In the genomic region with DNA sequence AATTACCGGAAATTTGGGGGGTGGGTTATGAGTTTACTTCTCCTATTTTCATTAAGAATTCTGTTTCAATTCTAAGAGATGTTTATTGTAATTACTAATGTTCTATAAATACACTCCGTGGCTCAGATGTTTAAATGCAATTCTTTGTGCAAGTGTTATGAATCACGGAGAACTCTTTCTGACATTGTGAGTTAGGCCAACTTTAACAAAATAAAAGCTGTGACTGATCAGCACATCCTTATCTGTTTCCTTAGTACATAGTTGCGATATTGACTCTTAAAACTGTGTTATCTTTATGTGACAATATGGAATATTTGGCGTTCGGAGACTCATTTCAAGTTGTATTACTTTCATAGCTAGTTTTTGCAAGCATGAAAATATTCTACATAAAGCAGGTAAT, we compare ENCODE assay signal across 1 cellular context.
TF ChIP-seq lines count a peak whose summit lies in the region.

No MANE protein-coding gene starts in this region.

TF ChIP-seq in GM23338, 12 proteins besides CTCF, POLR2A, EP300 and RAD21 (continued from another document):
- TF ChIP-seq, protein P1, sequence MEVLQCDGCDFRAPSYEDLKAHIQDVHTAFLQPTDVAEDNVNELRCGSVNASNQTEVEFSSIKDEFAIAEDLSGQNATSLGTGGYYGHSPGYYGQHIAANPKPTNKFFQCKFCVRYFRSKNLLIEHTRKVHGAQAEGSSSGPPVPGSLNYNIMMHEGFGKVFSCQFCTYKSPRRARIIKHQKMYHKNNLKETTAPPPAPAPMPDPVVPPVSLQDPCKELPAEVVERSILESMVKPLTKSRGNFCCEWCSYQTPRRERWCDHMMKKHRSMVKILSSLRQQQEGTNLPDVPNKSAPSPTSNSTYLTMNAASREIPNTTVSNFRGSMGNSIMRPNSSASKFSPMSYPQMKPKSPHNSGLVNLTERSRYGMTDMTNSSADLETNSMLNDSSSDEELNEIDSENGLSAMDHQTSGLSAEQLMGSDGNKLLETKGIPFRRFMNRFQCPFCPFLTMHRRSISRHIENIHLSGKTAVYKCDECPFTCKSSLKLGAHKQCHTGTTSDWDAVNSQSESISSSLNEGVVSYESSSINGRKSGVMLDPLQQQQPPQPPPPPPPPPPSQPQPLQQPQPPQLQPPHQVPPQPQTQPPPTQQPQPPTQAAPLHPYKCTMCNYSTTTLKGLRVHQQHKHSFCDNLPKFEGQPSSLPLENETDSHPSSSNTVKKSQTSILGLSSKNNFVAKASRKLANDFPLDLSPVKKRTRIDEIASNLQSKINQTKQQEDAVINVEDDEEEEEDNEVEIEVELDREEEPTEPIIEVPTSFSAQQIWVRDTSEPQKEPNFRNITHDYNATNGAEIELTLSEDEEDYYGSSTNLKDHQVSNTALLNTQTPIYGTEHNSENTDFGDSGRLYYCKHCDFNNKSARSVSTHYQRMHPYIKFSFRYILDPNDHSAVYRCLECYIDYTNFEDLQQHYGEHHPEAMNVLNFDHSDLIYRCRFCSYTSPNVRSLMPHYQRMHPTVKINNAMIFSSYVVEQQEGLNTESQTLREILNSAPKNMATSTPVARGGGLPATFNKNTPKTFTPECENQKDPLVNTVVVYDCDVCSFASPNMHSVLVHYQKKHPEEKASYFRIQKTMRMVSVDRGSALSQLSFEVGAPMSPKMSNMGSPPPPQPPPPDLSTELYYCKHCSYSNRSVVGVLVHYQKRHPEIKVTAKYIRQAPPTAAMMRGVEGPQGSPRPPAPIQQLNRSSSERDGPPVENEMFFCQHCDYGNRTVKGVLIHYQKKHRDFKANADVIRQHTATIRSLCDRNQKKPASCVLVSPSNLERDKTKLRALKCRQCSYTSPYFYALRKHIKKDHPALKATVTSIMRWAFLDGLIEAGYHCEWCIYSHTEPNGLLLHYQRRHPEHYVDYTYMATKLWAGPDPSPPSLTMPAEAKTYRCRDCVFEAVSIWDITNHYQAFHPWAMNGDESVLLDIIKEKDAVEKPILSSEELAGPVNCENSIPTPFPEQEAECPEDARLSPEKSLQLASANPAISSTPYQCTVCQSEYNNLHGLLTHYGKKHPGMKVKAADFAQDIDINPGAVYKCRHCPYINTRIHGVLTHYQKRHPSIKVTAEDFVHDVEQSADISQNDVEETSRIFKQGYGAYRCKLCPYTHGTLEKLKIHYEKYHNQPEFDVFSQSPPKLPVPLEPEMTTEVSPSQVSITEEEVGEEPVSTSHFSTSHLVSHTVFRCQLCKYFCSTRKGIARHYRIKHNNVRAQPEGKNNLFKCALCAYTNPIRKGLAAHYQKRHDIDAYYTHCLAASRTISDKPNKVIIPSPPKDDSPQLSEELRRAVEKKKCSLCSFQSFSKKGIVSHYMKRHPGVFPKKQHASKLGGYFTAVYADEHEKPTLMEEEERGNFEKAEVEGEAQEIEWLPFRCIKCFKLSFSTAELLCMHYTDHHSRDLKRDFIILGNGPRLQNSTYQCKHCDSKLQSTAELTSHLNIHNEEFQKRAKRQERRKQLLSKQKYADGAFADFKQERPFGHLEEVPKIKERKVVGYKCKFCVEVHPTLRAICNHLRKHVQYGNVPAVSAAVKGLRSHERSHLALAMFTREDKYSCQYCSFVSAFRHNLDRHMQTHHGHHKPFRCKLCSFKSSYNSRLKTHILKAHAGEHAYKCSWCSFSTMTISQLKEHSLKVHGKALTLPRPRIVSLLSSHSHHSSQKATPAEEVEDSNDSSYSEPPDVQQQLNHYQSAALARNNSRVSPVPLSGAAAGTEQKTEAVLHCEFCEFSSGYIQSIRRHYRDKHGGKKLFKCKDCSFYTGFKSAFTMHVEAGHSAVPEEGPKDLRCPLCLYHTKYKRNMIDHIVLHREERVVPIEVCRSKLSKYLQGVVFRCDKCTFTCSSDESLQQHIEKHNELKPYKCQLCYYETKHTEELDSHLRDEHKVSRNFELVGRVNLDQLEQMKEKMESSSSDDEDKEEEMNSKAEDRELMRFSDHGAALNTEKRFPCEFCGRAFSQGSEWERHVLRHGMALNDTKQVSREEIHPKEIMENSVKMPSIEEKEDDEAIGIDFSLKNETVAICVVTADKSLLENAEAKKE (CRISPR knock-in tag; IDR thresholded peaks at IDR 0.05): no peak
- TF ChIP-seq, protein P2, sequence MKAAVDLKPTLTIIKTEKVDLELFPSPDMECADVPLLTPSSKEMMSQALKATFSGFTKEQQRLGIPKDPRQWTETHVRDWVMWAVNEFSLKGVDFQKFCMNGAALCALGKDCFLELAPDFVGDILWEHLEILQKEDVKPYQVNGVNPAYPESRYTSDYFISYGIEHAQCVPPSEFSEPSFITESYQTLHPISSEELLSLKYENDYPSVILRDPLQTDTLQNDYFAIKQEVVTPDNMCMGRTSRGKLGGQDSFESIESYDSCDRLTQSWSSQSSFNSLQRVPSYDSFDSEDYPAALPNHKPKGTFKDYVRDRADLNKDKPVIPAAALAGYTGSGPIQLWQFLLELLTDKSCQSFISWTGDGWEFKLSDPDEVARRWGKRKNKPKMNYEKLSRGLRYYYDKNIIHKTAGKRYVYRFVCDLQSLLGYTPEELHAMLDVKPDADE (IDR thresholded peaks at IDR 0.05): no peak
- TF ChIP-seq ZNF331 (CRISPR knock-in tag; IDR thresholded peaks at IDR 0.05; ENCODE audit: low read depth) (no peak), EZH2phosphoT487 (IDR thresholded peaks at IDR 0.05; ENCODE audit: unreplicated experiment) (no peak), ZNF114 (CRISPR knock-in tag; IDR thresholded peaks at IDR 0.05) (no peak), POLR2AphosphoS5 (IDR thresholded peaks at IDR 0.05; ENCODE audit: low read depth) (no peak), CREB1 (CRISPR knock-in tag; IDR thresholded peaks at IDR 0.05; ENCODE audit: low read depth) (no peak)
